ENCODE assay signal across 20 cellular contexts in genomic region chr13:43522788-43523187, GRCh38.
DNase-seq lines count a peak whose midpoint lies in the region; ATAC-seq and TF ChIP-seq lines count a peak whose summit lies in the region.
"Had no signal": no experiment of that assay in that cellular context is flagged by ENCODE, and none has a peak within 500 bp of the region (broad histone marks: within the 10 kb centered on the region; RNA-seq: fewer than 3 reads in every experiment).

No MANE protein-coding gene starts in this region.

- H3K4me3 ChIP-seq in IMR-90 (ENCODE audit: insufficient read depth, low read depth, low read length): no peak overlapping the region
- H3K4me3 ChIP-seq in cardiac fibroblast (replicated peaks in 1 of 2; ENCODE audit: low read depth in 2 of 2, low read length in 2 of 2): no peak overlapping the region
- H3K4me3 ChIP-seq in trophoblast cell (ENCODE audit: low read depth, low read length): no peak overlapping the region
- H3K4me3 ChIP-seq: testis had no signal

- H2AFZ ChIP-seq in IMR-90 (replicated peaks; ENCODE audit: low read length, poor library complexity) (no peak overlapping the region), H9 (ENCODE audit: low read length) (no peak overlapping the region), trophoblast cell (ENCODE audit: insufficient read depth, low read length, poor library complexity) (no peak overlapping the region)

- H2BK5ac ChIP-seq in IMR-90 (ENCODE audit: low read depth, low read length, poor library complexity, severe bottlenecking): no peak overlapping the region
- H2BK5ac ChIP-seq in H9 (ENCODE audit: insufficient read length, low read length): no peak overlapping the region
- no peak overlapping the region for H2BK5ac ChIP-seq in trophoblast cell (ENCODE audit: low read depth, low read length, poor library complexity)

- CTCF ChIA-PET in IMR-90 (lab: Yijun Ruan, JAX): no interaction called here

- H3K27me3 ChIP-seq in IMR-90 (ENCODE audit: control insufficient read depth, insufficient read depth, low read length): 0 out of 2 replicates have a peak, but pooled peaks cover 2% of the 10 kb centered on the region
- no peaks in the 10 kb centered on the region for H3K27me3 ChIP-seq in H9 (ENCODE audit: insufficient read depth, low read length)
- H3K27me3 ChIP-seq in trophoblast cell (ENCODE audit: insufficient read depth, low read length): no peaks in the 10 kb centered on the region
- H3K27me3 ChIP-seq: testis had no signal

- H3K9me3 ChIP-seq in IMR-90 (ENCODE audit: control insufficient read depth, insufficient read depth, low read length) (no peaks in the 10 kb centered on the region), H9 (ENCODE audit: control insufficient read depth, low read depth, low read length) (no peaks in the 10 kb centered on the region), trophoblast cell (ENCODE audit: insufficient read depth, low read depth, low read length) (no peaks in the 10 kb centered on the region)
- H3K9me3 ChIP-seq: testis had no signal

- no TSS peak for BruUV-seq in IMR-90 (replicated peaks; lab: Mats Ljungman, UMichigan)

- H3K4me3 Mint-ChIP-seq in H9: no peak overlapping the region
- H3K4me3 Mint-ChIP-seq: activated CD8-positive, alpha-beta T cell treated with anti-CD3 and anti-CD28 coated beads, Interleukin-2, amount 10 ng/mL, durations not matched to agents 7 days and 5 days; CD4-positive, alpha-beta memory T cell had no signal

- H4K5ac ChIP-seq in IMR-90 (ENCODE audit: low read depth, low read length): no peak overlapping the region
- H4K5ac ChIP-seq in H9 (ENCODE audit: insufficient read length, low read depth, low read length): no peak overlapping the region

- intact Hi-C loops in IMR-90 (cut with micrococcal nuclease): no loop called here

- no peak overlapping the region for H3K27ac ChIP-seq in IMR-90 (ENCODE audit: insufficient read depth, low read length)
- no peak overlapping the region for H3K27ac ChIP-seq in H9 (ENCODE audit: insufficient read length, low read depth, low read length)
- H3K27ac ChIP-seq in trophoblast cell (ENCODE audit: low read depth, low read length): no peak overlapping the region
- H3K27ac ChIP-seq: testis had no signal

- no peaks in the 10 kb centered on the region for H3K79me1 ChIP-seq in IMR-90 (ENCODE audit: low read depth in 1 of 2, low read length in 2 of 2)
- H3K79me1 ChIP-seq in H9 (ENCODE audit: insufficient read depth, low read depth, low read length, poor library complexity, severe bottlenecking): no peaks in the 10 kb centered on the region
- H3K79me1 ChIP-seq in trophoblast cell (ENCODE audit: low read length): no peaks in the 10 kb centered on the region

- no peaks in the 10 kb centered on the region for H3K4me1 ChIP-seq in IMR-90 (ENCODE audit: control insufficient read depth, insufficient read depth, low read length)
- no peaks in the 10 kb centered on the region for H3K4me1 ChIP-seq in H9 (ENCODE audit: insufficient read depth, low read length)
- no peaks in the 10 kb centered on the region for H3K4me1 ChIP-seq in trophoblast cell (ENCODE audit: control insufficient read depth in 1 of 2, insufficient read depth in 2 of 2, low read length in 2 of 2)
- H3K4me1 ChIP-seq: testis had no signal

- in situ Hi-C loops in IMR-90 (cut with MboI; ENCODE audit: low sequenced_read_pairs): no loop called here

- H3K9ac ChIP-seq in IMR-90 (ENCODE audit: low read depth, low read length) (no peak overlapping the region), H9 (ENCODE audit: extremely low read depth, insufficient read length, low read length) (no peak overlapping the region), trophoblast cell (ENCODE audit: low read length) (no peak overlapping the region)

- TF ChIP-seq RAD21 in IMR-90 (IDR thresholded peaks at IDR 0.05; ENCODE audit: low read length): no peak

- TF ChIP-seq CTCF in IMR-90 (conservative IDR thresholded peaks at IDR 0.05; ENCODE audit: low read depth, low read length) (no peak), cardiac fibroblast (IDR thresholded peaks at IDR 0.05; ENCODE audit: low read depth, low read length) (no peak), H9 (conservative IDR thresholded peaks at IDR 0.05) (no peak)

- H3K9me3 Mint-ChIP-seq in H9: no peaks in the 10 kb centered on the region

- no peak overlapping the region for H3K4ac ChIP-seq in IMR-90 (ENCODE audit: low read depth, low read length)
- no peak overlapping the region for H3K4ac ChIP-seq in H9 (ENCODE audit: low read depth, low read length)
- no peak overlapping the region for H3K4ac ChIP-seq in trophoblast cell (ENCODE audit: low read depth, low read length)

- no peak overlapping the region for H2AK9ac ChIP-seq in IMR-90 (replicated peaks; ENCODE audit: low read depth, low read length, poor library complexity)

- no peak overlapping the region for H4K8ac ChIP-seq in IMR-90 (ENCODE audit: low read depth in 2 of 2, low read length in 2 of 2)
- no peak overlapping the region for H4K8ac ChIP-seq in H9 (replicated peaks; ENCODE audit: insufficient read length, low read depth, low read length)
- no peak overlapping the region for H4K8ac ChIP-seq in trophoblast cell (ENCODE audit: low read depth, low read length)

- DNase-seq in AG20443 (ENCODE audit: low spot score): peak; percentile 60
- peak; percentile 26 for DNase-seq in IMR-90
- DNase-seq in cardiac fibroblast (ENCODE audit: low read depth in 2 of 2): peak; percentile 24 to 29
- peak; percentile 65 for DNase-seq in myocyte (ENCODE audit: low read depth)
- DNase-seq in H9: no peak
- no peak for DNase-seq in trophoblast cell
- no peak for DNase-seq in NCI-H526 (lab: John Stamatoyannopoulos, UW)
- no peak for DNase-seq in dedifferentiated amniotic fluid mesenchymal stem cell (ENCODE audit: extremely low spot score)
- DNase-seq: activated CD8-positive, alpha-beta T cell treated with anti-CD3 and anti-CD28 coated beads, Interleukin-2, amount 10 ng/mL, durations not matched to agents 7 days and 5 days; activated naive CD4-positive, alpha-beta T cell treated with Interleukin-2 at 50 U/mL for 16 hours; activated T-cell treated with anti-CD3 and anti-CD28 coated beads, Interleukin-2, amount 50 U/mL, for 1 hour; CD4-positive, alpha-beta memory T cell; effector memory CD4-positive, alpha-beta T cell; hypothalamus; islet precursor cell; Karpas-422; NCI-H1092 treated with DMSO at 0.1 percent for 48 hours; NCI-H510A treated with DMSO at 0.1 percent for 48 hours; stimulated activated CD4-positive, alpha-beta T cell treated with anti-CD3 and anti-CD28 coated beads, Interleukin-15, amount 100 ng/mL, for 24 hours; testis had no signal

- no peak overlapping the region for H3T11ph ChIP-seq in H9 (ENCODE audit: low read length)

- dilution Hi-C loops in IMR-90 (cut with HindIII; ENCODE audit: low sequenced_read_pairs, unreplicated experiment): no loop called here

- H4K12ac ChIP-seq in trophoblast cell (ENCODE audit: low read depth, low read length): no peak overlapping the region

- TF ChIP-seq POLR2A in IMR-90 (IDR thresholded peaks at IDR 0.05; ENCODE audit: low read depth, low read length): no peak

- no peaks in the 10 kb centered on the region for H3K4me1 Mint-ChIP-seq in H9
- H3K4me1 Mint-ChIP-seq: CD4-positive, alpha-beta memory T cell had no signal

- H3K23me2 ChIP-seq in H9 (ENCODE audit: insufficient read length, low read depth, low read length, poor library complexity, severe bottlenecking): no peaks in the 10 kb centered on the region

- H3K56ac ChIP-seq in IMR-90 (ENCODE audit: extremely low read depth, insufficient read depth, low read length) (no peak overlapping the region), H9 (ENCODE audit: insufficient read length, low read depth, low read length) (no peak overlapping the region)

- H3K14ac ChIP-seq in IMR-90 (replicated peaks; ENCODE audit: low read depth, low read length): no peak overlapping the region
- no peak overlapping the region for H3K14ac ChIP-seq in H9 (ENCODE audit: insufficient read depth, low read length)
- no peak overlapping the region for H3K14ac ChIP-seq in trophoblast cell (ENCODE audit: low read length)

- H2BK15ac ChIP-seq in IMR-90 (ENCODE audit: low read depth, low read length): no peak overlapping the region
- no peak overlapping the region for H2BK15ac ChIP-seq in H9 (ENCODE audit: low read depth, low read length)

- no peak overlapping the region for H2BK120ac ChIP-seq in IMR-90 (ENCODE audit: low read depth, low read length)
- no peak overlapping the region for H2BK120ac ChIP-seq in H9 (ENCODE audit: low read depth, low read length, poor library complexity, severe bottlenecking)
- no peak overlapping the region for H2BK120ac ChIP-seq in trophoblast cell (ENCODE audit: insufficient read depth, low read length, poor library complexity)

- no peak for ATAC-seq in IMR-90 (ENCODE audit: low read depth)
- ATAC-seq: activated CD8-positive, alpha-beta T cell treated with anti-CD3 and anti-CD28 coated beads, Interleukin-2, amount 10 ng/mL, durations not matched to agents 7 days and 5 days had no signal

- H4K20me1 ChIP-seq in IMR-90 (ENCODE audit: insufficient read depth, low read length) (no peaks in the 10 kb centered on the region), H9 (ENCODE audit: control insufficient read depth, insufficient read depth, insufficient read length) (no peaks in the 10 kb centered on the region)

- H3K27ac Mint-ChIP-seq in H9: no peak overlapping the region
- H3K27ac Mint-ChIP-seq: activated CD8-positive, alpha-beta T cell treated with anti-CD3 and anti-CD28 coated beads, Interleukin-2, amount 10 ng/mL, durations not matched to agents 7 days and 5 days; CD4-positive, alpha-beta memory T cell had no signal

- H3K18ac ChIP-seq in IMR-90 (ENCODE audit: low read depth, low read length) (no peak overlapping the region), H9 (ENCODE audit: insufficient read length, low read depth, low read length) (no peak overlapping the region), trophoblast cell (ENCODE audit: low read length) (no peak overlapping the region)

- no peaks in the 10 kb centered on the region for H3K9me1 ChIP-seq in IMR-90 (ENCODE audit: insufficient read depth, low read length)

- H3K27me3 Mint-ChIP-seq in H9 (ENCODE audit: low read depth): peaks cover 2% of the 10 kb centered on the region; the same call in 1 of the 2 replicates
- H3K27me3 Mint-ChIP-seq: CD4-positive, alpha-beta memory T cell had no signal

- H3K36me3 ChIP-seq in IMR-90 (ENCODE audit: control insufficient read depth, insufficient read depth, low read length) (no peaks in the 10 kb centered on the region), trophoblast cell (ENCODE audit: control insufficient read depth in 1 of 2, insufficient read depth in 2 of 2, low read length in 2 of 2) (no peaks in the 10 kb centered on the region)

- no peak overlapping the region for H3K4me2 ChIP-seq in IMR-90 (ENCODE audit: low read depth, low read length)
- no peak overlapping the region for H3K4me2 ChIP-seq in H9 (ENCODE audit: insufficient read depth, insufficient read length, low read length)
- no peak overlapping the region for H3K4me2 ChIP-seq in trophoblast cell (ENCODE audit: low read length)

- H3K23ac ChIP-seq in IMR-90 (ENCODE audit: low read depth, low read length) (no peak overlapping the region), H9 (ENCODE audit: insufficient read length, low read depth, low read length) (no peak overlapping the region), trophoblast cell (ENCODE audit: low read length) (no peak overlapping the region)

- no peak overlapping the region for H2BK20ac ChIP-seq in IMR-90 (ENCODE audit: low read depth, low read length)
- no peak overlapping the region for H2BK20ac ChIP-seq in H9 (ENCODE audit: low read depth, low read length, poor library complexity, severe bottlenecking)

- H4K91ac ChIP-seq in IMR-90 (ENCODE audit: insufficient read depth, low read depth, low read length): no peak overlapping the region
- H4K91ac ChIP-seq in H9 (ENCODE audit: insufficient read length, low read depth, low read length): no peak overlapping the region
- H4K91ac ChIP-seq in trophoblast cell (ENCODE audit: low read depth, low read length): no peak overlapping the region

- no peak overlapping the region for H2AK5ac ChIP-seq in IMR-90 (ENCODE audit: low read depth, low read length)
- H2AK5ac ChIP-seq in H9 (ENCODE audit: insufficient read length, low read length): no peak overlapping the region
- no peak overlapping the region for H2AK5ac ChIP-seq in trophoblast cell (ENCODE audit: low read length)

- H3K36me3 Mint-ChIP-seq in H9 (ENCODE audit: insufficient read depth in 1 of 3, low read depth in 3 of 3): no peaks in the 10 kb centered on the region
- H3K36me3 Mint-ChIP-seq: CD4-positive, alpha-beta memory T cell had no signal

- POLR2A ChIA-PET in IMR-90 (lab: Charles Lee; ENCODE audit: unreplicated experiment): no interaction called here

- H2BK12ac ChIP-seq in H9 (ENCODE audit: insufficient read length, low read depth, low read length) (no peak overlapping the region), trophoblast cell (ENCODE audit: low read length) (no peak overlapping the region)

- H3K79me2 ChIP-seq in H9 (ENCODE audit: insufficient read depth, low read length): no peaks in the 10 kb centered on the region
- no peaks in the 10 kb centered on the region for H3K79me2 ChIP-seq in trophoblast cell (ENCODE audit: control insufficient read depth, insufficient read depth, low read length, poor library complexity)

Comparison
In these comparisons a context has a peak if more than half of its experiments do, and no peak if none do; other contexts are left out.
1. DNase-seq: peak in AG20443 (single experiment), IMR-90 (single experiment), cardiac fibroblast (2 of 2) and myocyte (single experiment); none in H9 (single experiment), trophoblast cell (0 of 2), NCI-H526 (0 of 2) and dedifferentiated amniotic fluid mesenchymal stem cell (single experiment).